Comparison of ENCODE assay signal across 25 cellular contexts in genomic region chr20:63443606-63444395, GRCh38. TPM values are rescaled to one million over a fixed set of nuclear protein-coding genes. Genes with fewer than 3 reads are reported as not detected.
"Had no signal": no experiment of that assay in that cellular context is flagged by ENCODE, and none has a peak within 500 bp of the region (broad histone marks: within the 10 kb centered on the region; RNA-seq: fewer than 3 reads in every experiment).

No MANE protein-coding gene starts in this region.

- H3K36me3 Mint-ChIP-seq: naive B cell; stimulated activated memory B cell treated with anti-CD40 and anti-IgM and Interleukin-4, amounts not matched to agents 10 μg/mL and 1 μg/mL and 100 μg/mL, for 72 hours had no signal

- H3K4me3 Mint-ChIP-seq: naive B cell; nephron; stimulated activated memory B cell treated with anti-CD40 and anti-IgM and Interleukin-4, amounts not matched to agents 10 μg/mL and 1 μg/mL and 100 μg/mL, for 72 hours had no signal

- H3K4me1 ChIP-seq: psoas muscle, right lobe of liver, testis, tibial nerve, upper lobe of right lung had no signal

- H3K27me3 ChIP-seq: right lobe of liver, testis had no signal

- ATAC-seq: heart left ventricle; psoas muscle; right lobe of liver; stimulated activated memory B cell treated with anti-CD40 and anti-IgM and Interleukin-4, amounts not matched to agents 10 μg/mL and 1 μg/mL and 100 μg/mL, for 72 hours; stimulated activated naive CD8-positive, alpha-beta T cell treated with anti-CD3 and anti-CD28 coated beads, Interleukin-15, amount 100 ng/mL, for 72 hours; upper lobe of right lung had no signal

- DNase-seq: effector CD4-positive, alpha-beta T cell; foreskin melanocyte; heart left ventricle; hippocampal formation; kidney glomerular epithelial cell; mesendoderm; naive B cell; psoas muscle; retina; right lobe of liver; stimulated activated CD4-positive, alpha-beta T cell treated with anti-CD3 and anti-CD28 coated beads, Interleukin-4, amount 100 ng/mL, for 1 hour; stimulated activated CD8-positive, alpha-beta memory T cell treated with anti-CD3 and anti-CD28 coated beads, Interleukin-4, amount 100 ng/mL, for 48 hours; stimulated activated naive CD8-positive, alpha-beta T cell treated with anti-CD3 and anti-CD28 coated beads, Interleukin-15, amount 100 ng/mL, for 72 hours; testis; upper lobe of right lung had no signal

- H3K36me3 ChIP-seq: heart left ventricle, neutrophil, right lobe of liver, tibial nerve, upper lobe of right lung had no signal

- H3K4me3 ChIP-seq: coronary artery, psoas muscle, right lobe of liver, testis, tibial nerve, upper lobe of right lung had no signal

- H3K27ac Mint-ChIP-seq: naive B cell; nephron; stimulated activated memory B cell treated with anti-CD40 and anti-IgM and Interleukin-4, amounts not matched to agents 10 μg/mL and 1 μg/mL and 100 μg/mL, for 72 hours had no signal

- H3K27ac ChIP-seq: coronary artery, neutrophil, psoas muscle, right lobe of liver, testis, tibial nerve, upper lobe of right lung had no signal

- H3K9me3 ChIP-seq: heart left ventricle, neutrophil, psoas muscle, right lobe of liver, testis, tibial nerve, upper lobe of right lung had no signal

RNA-seq across cellular contexts. Expression of gene KCNQ2, which starts 28.7 kb away (rescaled TPM):
- total RNA-seq: dermis microvascular lymphatic vessel endothelial cell, liver, lung microvascular endothelial cell, right lobe of liver, subcutaneous adipose tissue, tibial nerve, upper lobe of right lung had no signal
- polyA plus RNA-seq: heart left ventricle, liver had no signal

RNA-seq across cellular contexts. Expression of gene EEF1A2, which starts 55.1 kb away (rescaled TPM):
- total RNA-seq: osteoblast, subcutaneous adipose tissue, tibial nerve had no signal
